ENCODE assay signal across 8 cellular contexts in the genomic region with DNA sequence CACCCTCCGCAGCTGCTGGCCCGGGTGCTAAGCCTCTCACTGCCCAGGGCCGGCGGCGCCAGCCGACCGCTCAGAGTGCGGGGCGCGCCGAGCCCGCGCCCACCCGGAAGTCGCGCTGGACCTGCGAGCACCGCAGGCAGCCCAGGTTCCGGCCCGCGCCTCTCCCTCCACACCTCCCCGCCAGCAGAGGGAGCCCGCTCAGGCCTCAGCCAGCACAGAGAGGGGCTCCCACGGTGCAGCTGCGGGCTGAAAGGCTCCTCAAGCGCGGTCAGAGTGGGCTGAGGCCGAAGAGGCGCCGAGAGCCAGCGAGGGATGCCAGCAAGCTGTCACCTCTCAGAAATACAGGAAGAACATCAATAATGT.
DNase-seq lines count a peak whose midpoint lies in the region; ATAC-seq, FAIRE-seq and TF ChIP-seq lines count a peak whose summit lies in the region.
"Not testable (repeated sequence)": the region's sequence is repeated elsewhere in the genome, so short reads cannot be mapped to it uniquely, and the experiment has no call there.

No MANE protein-coding gene starts in this region.

- DNase-seq in AG04450 (ENCODE audit: low read depth, low spot score); OCI-LY7 (ENCODE audit: low spot score); HepG2 (ENCODE audit: low spot score): not testable (repeated sequence)
- DNase-seq in activated T-cell treated with anti-CD3 and anti-CD28 coated beads, Interleukin-2, amount 50 U/mL, for 24 hours, result peak; percentile 75
- peak; percentile 57 for DNase-seq in epithelial cell of esophagus (ENCODE audit: low read depth)

- not testable (repeated sequence) for H2AFZ ChIP-seq in OCI-LY7 (ENCODE audit: low read length); HepG2 (ENCODE audit: low read length)

- not testable (repeated sequence) for H3K27me3 Mint-ChIP-seq in activated T-cell treated with anti-CD3 and anti-CD28 coated beads, Interleukin-2, amount 50 U/mL, for 24 hours

- TF ChIP-seq CTCF in AG04450 (IDR thresholded peaks at IDR 0.05; ENCODE audit: low read depth, low read length); OCI-LY7 (conservative IDR thresholded peaks at IDR 0.05; ENCODE audit: low read length); epithelial cell of esophagus (IDR thresholded peaks at IDR 0.05; ENCODE audit: insufficient read depth, low read depth, low read length, missing control alignments); HepG2 (CRISPR knock-in tag; IDR thresholded peaks at IDR 0.05): not testable (repeated sequence)

- peak overlapping the region; percentile 84 for H3K4me3 Mint-ChIP-seq in activated T-cell treated with anti-CD3 and anti-CD28 coated beads, Interleukin-2, amount 50 U/mL, for 24 hours

- not testable (repeated sequence) for H3K4me1 ChIP-seq in OCI-LY7 (ENCODE audit: insufficient read depth, low read length, poor library complexity, severe bottlenecking); HepG2 (ENCODE audit: insufficient read depth, low read length); skeletal muscle satellite cell (ENCODE audit: control insufficient read depth, insufficient read depth, low read length)

- CTCF ChIA-PET in AG04450 (lab: Charles Lee); OCI-LY7 (lab: Charles Lee; ENCODE audit: unreplicated experiment); HepG2 (lab: Yijun Ruan, JAX; ENCODE audit: low intra/inter-chr PET ratio, low total read pairs): not testable (repeated sequence)

- WGBS in HepG2 (ENCODE audit: low lambda C conversion rate), result no CpG with 5 or more reads among the region's 31 CpGs

- not testable (repeated sequence) for H3K36me3 Mint-ChIP-seq in activated T-cell treated with anti-CD3 and anti-CD28 coated beads, Interleukin-2, amount 50 U/mL, for 24 hours (ENCODE audit: low read depth)

- not testable (repeated sequence) for H4K20me1 ChIP-seq in OCI-LY7 (ENCODE audit: insufficient read depth, low read length); HepG2 (ENCODE audit: insufficient read depth, low read length)

- H3K9me3 ChIP-seq in AG04450 (ENCODE audit: control insufficient read depth, insufficient read depth, low read length); OCI-LY7 (ENCODE audit: low read length); HepG2 (ENCODE audit: low read length); skeletal muscle satellite cell (replicated peaks; ENCODE audit: low read length): not testable (repeated sequence)

- POLR2A ChIA-PET in AG04450 (lab: Yijun Ruan, JAX); OCI-LY7 (lab: Charles Lee); HepG2 (lab: Yijun Ruan, JAX): not testable (repeated sequence)

- intact Hi-C loops in OCI-LY7 (cut with micrococcal nuclease; ENCODE audit: unreplicated experiment); HepG2 (cut with micrococcal nuclease; ENCODE audit: unreplicated experiment): not testable (repeated sequence)

- peak overlapping the region; percentile 92 for H3K27ac Mint-ChIP-seq in activated T-cell treated with anti-CD3 and anti-CD28 coated beads, Interleukin-2, amount 50 U/mL, for 24 hours

- not testable (repeated sequence) for TF ChIP-seq EP300 in HepG2 (IDR thresholded peaks at IDR 0.05; ENCODE audit: low read depth in 2 of 2, low read length in 2 of 2); HepG2 (CRISPR knock-in tag; IDR thresholded peaks at IDR 0.05; ENCODE audit: borderline replicate concordance)

- BruUV-seq in OCI-LY7 (replicated peaks; lab: Mats Ljungman, UMichigan); HepG2 (replicated peaks; lab: Mats Ljungman, UMichigan): not testable (repeated sequence)

- H3K36me3 ChIP-seq in OCI-LY7 (ENCODE audit: insufficient read depth, low read length); HepG2 (replicated peaks in 1 of 2; ENCODE audit: control insufficient read depth in 1 of 2, insufficient read depth in 2 of 2, low read length in 2 of 2); skeletal muscle satellite cell (ENCODE audit: insufficient read depth, low read length): not testable (repeated sequence)

- ATAC-seq in GM19324 (IDR thresholded peaks at IDR 0.05; ENCODE audit: low FRiP score, unreplicated experiment), result peak; percentile 91
- ATAC-seq in HG03025 (IDR thresholded peaks at IDR 0.05; ENCODE audit: low FRiP score, unreplicated experiment), result peak; percentile 61
- ATAC-seq in HepG2, result peak; percentile 100

- not testable (repeated sequence) for H3K9ac ChIP-seq in HepG2 (ENCODE audit: insufficient read depth, low read depth, low read length)
- H3K9ac ChIP-seq in skeletal muscle satellite cell (ENCODE audit: low read depth, low read length), result peak overlapping the region; percentile 47

- H3K9me3 Mint-ChIP-seq in activated T-cell treated with anti-CD3 and anti-CD28 coated beads, Interleukin-2, amount 50 U/mL, for 24 hours, result not testable (repeated sequence)

- TF ChIP-seq POLR2A in HepG2 (IDR thresholded peaks at IDR 0.05; ENCODE audit: insufficient read depth in 1 of 2, low read depth in 2 of 2, low read length in 2 of 2), result not testable (repeated sequence)

- in situ Hi-C loops in HepG2 (cut with HindIII; ENCODE audit: extremely low pct_ligation_motif_present, low pct_unique_long_range_greater_than_20kb), result not testable (repeated sequence)

- H3K4me2 ChIP-seq in OCI-LY7 (ENCODE audit: low read length); HepG2 (ENCODE audit: low read depth, low read length); skeletal muscle satellite cell (ENCODE audit: low read length): not testable (repeated sequence)

- H3K9me2 ChIP-seq in OCI-LY7 (ENCODE audit: insufficient read depth, low read length), result not testable (repeated sequence)

- FAIRE-seq in HepG2 (lab: Jason Lieb, UNC), result not testable (repeated sequence)

- H3K27ac ChIP-seq in AG04450 (ENCODE audit: low read depth, low read length), result not testable (repeated sequence)
- H3K27ac ChIP-seq in OCI-LY7 (ENCODE audit: low read depth, low read length, poor library complexity, severe bottlenecking) (peak overlapping the region; percentile 49), HepG2 (ENCODE audit: extremely low read length, insufficient read depth, low read length) (peak overlapping the region; percentile 43)

- H3K4me1 Mint-ChIP-seq in activated T-cell treated with anti-CD3 and anti-CD28 coated beads, Interleukin-2, amount 50 U/mL, for 24 hours (ENCODE audit: low read depth), result peaks cover 12% of the 10 kb centered on the region

- H3K4me3 ChIP-seq in AG04450 (ENCODE audit: low read depth, low read length), result peak overlapping the region; percentile 46
- H3K4me3 ChIP-seq in OCI-LY7 (ENCODE audit: low read depth, low read length, poor library complexity, severe bottlenecking), result peak overlapping the region; percentile 49
- H3K4me3 ChIP-seq in epithelial cell of esophagus (ENCODE audit: low read length), result peak overlapping the region; percentile 40
- peak overlapping the region in 1 of 3 experiments; percentile 42; a peak in 2 of 6 replicates for H3K4me3 ChIP-seq in HepG2 (replicated peaks in 1 of 3; ENCODE audit: insufficient read depth in 1 of 3, low read depth in 2 of 3, low read length in 3 of 3)
- not testable (repeated sequence) for H3K4me3 ChIP-seq in skeletal muscle satellite cell (ENCODE audit: low read length)

- H3K79me2 ChIP-seq in OCI-LY7 (ENCODE audit: insufficient read depth, low read depth, low read length) (peaks cover 20% of the 10 kb centered on the region; the same call in 1 of the 2 replicates), HepG2 (ENCODE audit: insufficient read depth, low read length) (peaks cover 18% of the 10 kb centered on the region)

- TF ChIP-seq RAD21 in HepG2 (CRISPR knock-in tag; IDR thresholded peaks at IDR 0.05), result not testable (repeated sequence)

- H3K27me3 ChIP-seq in AG04450 (ENCODE audit: control insufficient read depth, insufficient read depth, low read length); HepG2 (ENCODE audit: control insufficient read depth in 1 of 2, insufficient read depth in 2 of 2, low read length in 2 of 2); skeletal muscle satellite cell (ENCODE audit: control insufficient read depth, insufficient read depth, low read length): not testable (repeated sequence)
